Comparison of ENCODE assay signal across 8 cellular contexts in genomic region chr5:132268698-132269551, GRCh38. TPM values are rescaled to one million over a fixed set of nuclear protein-coding genes. Genes with fewer than 3 reads are reported as not detected.
DNase-seq lines count a peak whose midpoint lies in the region; ATAC-seq, FAIRE-seq and TF ChIP-seq lines count a peak whose summit lies in the region.

No MANE protein-coding gene starts in this region.

- no peaks in the 10 kb centered on the region for H3K36me3 Mint-ChIP-seq in GM23338 (ENCODE audit: low read depth)

- no peaks in the 10 kb centered on the region for H3K27me3 ChIP-seq in muscle layer of colon (ENCODE audit: control insufficient read depth in 1 of 2, insufficient read depth in 2 of 2, low read length in 2 of 2)
- H3K27me3 ChIP-seq in GM23338 (ENCODE audit: insufficient read depth): no peaks in the 10 kb centered on the region

- peaks cover 9% of the 10 kb centered on the region for H3K4me1 Mint-ChIP-seq in GM23338

- no peak overlapping the region for H3K4me3 Mint-ChIP-seq in GM23338

- H3K9ac ChIP-seq in muscle layer of colon (ENCODE audit: low read length): no peak overlapping the region

- H3K9me2 ChIP-seq in GM23338 (ENCODE audit: insufficient read depth): no peaks in the 10 kb centered on the region

- H3K36me3 ChIP-seq in muscle layer of colon (ENCODE audit: insufficient read depth, low read length) (peaks cover 82% of the 10 kb centered on the region), GM23338 (ENCODE audit: insufficient read depth) (no peaks in the 10 kb centered on the region)

- peaks cover 78% of the 10 kb centered on the region for H3K4me1 ChIP-seq in muscle layer of colon (ENCODE audit: insufficient read depth, low read length)
- H3K4me1 ChIP-seq in GM23338 (ENCODE audit: insufficient read depth): no peaks in the 10 kb centered on the region

- H3K4me3 ChIP-seq in muscle layer of colon (ENCODE audit: low read depth in 1 of 2, low read length in 2 of 2): no peak overlapping the region
- no peak overlapping the region for H3K4me3 ChIP-seq in GM23338

- peak overlapping the region; percentile 36 for H3K27ac ChIP-seq in muscle layer of colon (ENCODE audit: low read depth, low read length)
- no peak overlapping the region for H3K27ac ChIP-seq in GM23338 (ENCODE audit: low read depth)

- no peaks in the 10 kb centered on the region for H3K9me3 ChIP-seq in muscle layer of colon (ENCODE audit: low read length)

- ATAC-seq in GM21737 (IDR thresholded peaks at IDR 0.05; ENCODE audit: unreplicated experiment) (peak; percentile 65), GM23338 (no peak), left ventricle myocardium superior (no peak)

- DNase-seq in GM12891 (ENCODE audit: insufficient read length, low spot score) (no peak), NCI-H69 (lab: John Stamatoyannopoulos, UW) (peak; percentile 60), NCI-H524 treated with DMSO at 0.1 percent for 48 hours (lab: John Stamatoyannopoulos, UW) (no peak), GM23338 (ENCODE audit: low spot score) (no peak), left ventricle myocardium superior (no peak), cerebellum (ENCODE audit: low spot score) (no peak)

- peaks cover 5% of the 10 kb centered on the region; the same call in 1 of the 2 replicates for H3F3A ChIP-seq in GM23338 (replicated peaks; ENCODE audit: low read depth)

- H2AFZ ChIP-seq in GM23338: no peak overlapping the region

- H3K27me3 Mint-ChIP-seq in GM23338 (ENCODE audit: insufficient read depth, low read depth, poor library complexity): peaks cover 3% of the 10 kb centered on the region

- no peak overlapping the region for H3K4me2 ChIP-seq in GM23338

- no peaks in the 10 kb centered on the region for H3K79me2 ChIP-seq in GM23338 (replicated peaks; ENCODE audit: insufficient read depth)

- intact Hi-C loops in left ventricle myocardium superior (cut with micrococcal nuclease): no loop called here

- TF ChIP-seq POLR2A in GM12891 (IDR thresholded peaks at IDR 0.05; ENCODE audit: low read depth, low read length): no peak

- no peak for TF ChIP-seq CTCF in GM23338 (conservative IDR thresholded peaks at IDR 0.05; ENCODE audit: low read depth in 2 of 2)

- H3K9me3 Mint-ChIP-seq in GM23338: no peaks in the 10 kb centered on the region

- FAIRE-seq in GM12891 (lab: Jason Lieb, UNC): no peak

- H4K20me1 ChIP-seq in GM23338 (replicated peaks; ENCODE audit: insufficient read depth): no peaks in the 10 kb centered on the region

- H3K27ac Mint-ChIP-seq in GM23338: no peak overlapping the region

TF ChIP-seq in GM12891, 5 proteins besides CTCF, POLR2A, EP300 and RAD21:
- no peak for TF ChIP-seq SPI1 (IDR thresholded peaks at IDR 0.05; ENCODE audit: low read depth, low read length)
- TF ChIP-seq PAX5 (IDR thresholded peaks at IDR 0.05; ENCODE audit: insufficient read depth, low read length, severe bottlenecking): peak; percentile 81

TF ChIP-seq in GM23338, 12 proteins besides CTCF, POLR2A, EP300 and RAD21 (continues in another document):
- TF ChIP-seq REST (IDR thresholded peaks at IDR 0.05; ENCODE audit: unreplicated experiment) (no peak), ZNF462 (CRISPR knock-in tag; IDR thresholded peaks at IDR 0.05) (no peak)

RNA-seq across cellular contexts. Expression of gene PDLIM4, which starts 11.4 kb away (rescaled TPM):
- polyA plus RNA-seq in GM12891 (2012; ENCODE audit: low read depth, missing spikeins): 0.74 TPM
- total RNA-seq in GM23338 (2014; rRNA removed; shearing (Covaris generic)): 17.4 and 31.8 TPM in 2 replicates
- 25.2 and 28.0 TPM in 2 replicates for polyA plus RNA-seq in GM23338 (2016; fragmentation: Nextera tagmentation; extraction: Ambion mirVana)
- total RNA-seq in left ventricle myocardium superior (3.8 TPM), cerebellum (4.5 TPM)

RNA-seq across cellular contexts. Expression of gene SLC22A4, which starts 25.3 kb away (rescaled TPM):
- not detected for polyA plus RNA-seq in GM12891 (2012; ENCODE audit: low read depth, missing spikeins)
- total RNA-seq in GM23338 (2014; rRNA removed; shearing (Covaris generic)): 0.28 and 0.78 TPM in 2 replicates
- 0.12 and 0.40 TPM in 2 replicates for polyA plus RNA-seq in GM23338 (2016; fragmentation: Nextera tagmentation; extraction: Ambion mirVana)
- total RNA-seq in left ventricle myocardium superior: 1.6 TPM
- 2.5 TPM for total RNA-seq in cerebellum

RNA-seq across cellular contexts. Expression of gene P4HA2, which starts 41.3 kb away (rescaled TPM):
- 17.0 TPM for polyA plus RNA-seq in GM12891 (2012; ENCODE audit: low read depth, missing spikeins)
- total RNA-seq in GM23338 (2014; rRNA removed; shearing (Covaris generic)): 8.0 and 10.3 TPM in 2 replicates
- polyA plus RNA-seq in GM23338 (2016; fragmentation: Nextera tagmentation; extraction: Ambion mirVana): 5.9 and 8.1 TPM in 2 replicates
- 78.4 TPM for total RNA-seq in left ventricle myocardium superior
- total RNA-seq in cerebellum: 10.1 TPM
